9 cellular contexts compared by ENCODE assay signal in the genomic region with DNA sequence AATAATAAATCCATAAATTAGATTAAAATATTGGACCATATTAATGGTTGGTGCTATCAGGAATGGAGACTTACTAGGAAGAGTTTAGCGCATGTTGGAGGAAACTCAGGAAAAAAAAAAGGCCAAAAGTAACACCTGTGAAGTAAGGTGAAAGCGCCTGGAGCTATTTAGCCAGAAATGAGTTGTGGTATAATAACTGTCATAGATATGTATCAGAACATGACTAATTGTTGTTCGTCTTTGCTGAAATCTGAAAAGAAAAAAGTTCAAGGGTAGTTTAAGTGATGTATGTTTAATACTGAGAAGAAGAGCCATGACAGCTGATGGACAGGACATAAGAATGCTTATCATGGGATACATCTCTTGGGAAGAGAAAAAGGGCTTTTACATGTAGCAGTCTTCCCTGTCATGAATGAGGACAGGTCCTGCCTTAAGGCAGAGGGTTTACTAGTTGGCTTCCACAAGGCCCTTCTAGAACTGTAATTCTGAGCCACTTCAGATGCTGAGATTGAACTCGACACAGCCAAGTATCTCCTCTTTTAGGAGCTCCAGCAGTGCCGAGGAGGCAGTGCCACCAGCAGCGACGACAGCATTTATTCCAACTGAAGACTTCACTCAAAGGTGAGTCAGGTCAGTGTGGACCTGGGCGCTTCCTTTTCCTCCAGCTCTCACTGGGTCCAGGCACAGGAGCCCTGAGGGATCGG. TPM values are rescaled to one million over a fixed set of nuclear protein-coding genes. Genes with fewer than 3 reads are reported as not detected.
A peak's percentile ranks its signal among the peaks of the same experiment; 100 is the strongest.
DNase-seq lines count a peak whose midpoint lies in the region; ATAC-seq and TF ChIP-seq lines count a peak whose summit lies in the region.
"Had no signal": no experiment of that assay in that cellular context is flagged by ENCODE, and none has a peak within 500 bp of the region (broad histone marks: within the 10 kb centered on the region; RNA-seq: fewer than 3 reads in every experiment).

No MANE protein-coding gene starts in this region.

- H3K4me1 Mint-ChIP-seq in MCF 10A (ENCODE audit: insufficient read depth, unreplicated experiment): peaks cover 5% of the 10 kb centered on the region

- H3K4me3 ChIP-seq in muscle layer of duodenum (ENCODE audit: low read depth in 1 of 2, low read length in 2 of 2): peak overlapping the region; percentile 48 to 73

- peaks cover 7% of the 10 kb centered on the region for H3K27me3 ChIP-seq in muscle layer of duodenum (ENCODE audit: low read depth, low read length)

- H3K36me3 Mint-ChIP-seq in MCF 10A (ENCODE audit: insufficient read depth, unreplicated experiment): no peaks in the 10 kb centered on the region

- peak; percentile 2 for ATAC-seq in GM18508 (IDR thresholded peaks at IDR 0.05; ENCODE audit: insufficient read depth, unreplicated experiment)
- ATAC-seq in HG03354 (IDR thresholded peaks at IDR 0.05; ENCODE audit: poor library complexity, severe bottlenecking, unreplicated experiment): peak; percentile 10
- no peak for ATAC-seq in HG03442 (IDR thresholded peaks at IDR 0.05; ENCODE audit: unreplicated experiment)
- no peak for ATAC-seq in GM21737 (IDR thresholded peaks at IDR 0.05; ENCODE audit: unreplicated experiment)
- ATAC-seq in HG03565 (IDR thresholded peaks at IDR 0.05; ENCODE audit: unreplicated experiment): no peak
- ATAC-seq in GM18520 (IDR thresholded peaks at IDR 0.05; ENCODE audit: unreplicated experiment): no peak

- H3K9me3 ChIP-seq in muscle layer of duodenum (ENCODE audit: control insufficient read depth in 1 of 2, low read length in 2 of 2): no peaks in the 10 kb centered on the region

- H3K27ac ChIP-seq in muscle layer of duodenum (ENCODE audit: low read length): no peak overlapping the region
- H3K27ac ChIP-seq: VCaP had no signal

- H3K27me3 Mint-ChIP-seq in MCF 10A (ENCODE audit: insufficient read depth, unreplicated experiment): peaks cover 41% of the 10 kb centered on the region

- intact Hi-C loops in MCF 10A (cut with micrococcal nuclease): no loop called here

- BruUV-seq in MCF 10A (replicated peaks; lab: Mats Ljungman, UMichigan): no TSS peak

- H3K27ac Mint-ChIP-seq in MCF 10A (ENCODE audit: low read depth, unreplicated experiment): no peak overlapping the region

- POLR2A ChIA-PET in MCF 10A (lab: Yijun Ruan, JAX): interaction anchor here (0.8 to 1.0 kb wide), 2 partner anchors 10 to 32 kb away, joined by 3 read pairs; no protein-coding TSS in a partner anchor

- CTCF ChIA-PET in MCF 10A (lab: Yijun Ruan, JAX): interaction anchor here (0.6 to 1.9 kb wide), 3 partner anchors 12 to 55 kb away, joined by 4 to 7 read pairs (median 4); no protein-coding TSS in a partner anchor

- no peak for TF ChIP-seq CTCF in MCF 10A (IDR thresholded peaks at IDR 0.05; ENCODE audit: unreplicated experiment)

- peak overlapping the region; percentile 65 for H3K4me3 Mint-ChIP-seq in MCF 10A (ENCODE audit: unreplicated experiment)

- DNase-seq in MCF 10A (ENCODE audit: unreplicated experiment): peak; percentile 8

- H3K4me1 ChIP-seq in muscle layer of duodenum (ENCODE audit: control insufficient read depth in 1 of 2, insufficient read depth in 2 of 2, low read length in 2 of 2): no peaks in the 10 kb centered on the region

- no peaks in the 10 kb centered on the region for H3K9me3 Mint-ChIP-seq in MCF 10A (ENCODE audit: unreplicated experiment)

- no peaks in the 10 kb centered on the region for H3K36me3 ChIP-seq in muscle layer of duodenum (ENCODE audit: control insufficient read depth in 1 of 2, insufficient read depth in 2 of 2, low read length in 2 of 2)

RNA-seq across cellular contexts. Expression of gene CAMK4, which starts 0.9 kb away (rescaled TPM):
- 0.21 and 0.39 TPM in 2 replicates for total RNA-seq in MCF 10A (2022)

Comparison
In these comparisons a context has a peak if more than half of its experiments do, and no peak if none do; other contexts are left out.
1. ATAC-seq: peak in GM18508 (single experiment) and HG03354 (single experiment); none in HG03442 (single experiment), GM21737 (single experiment), HG03565 (single experiment) and GM18520 (single experiment).